16 cellular contexts compared by ENCODE assay signal in genomic region chr7:7766671-7767070, GRCh38. TPM values are rescaled to one million over a fixed set of nuclear protein-coding genes. Genes with fewer than 3 reads are reported as not detected.
DNase-seq lines count a peak whose midpoint lies in the region; ATAC-seq, FAIRE-seq and TF ChIP-seq lines count a peak whose summit lies in the region.
"Had no signal": no experiment of that assay in that cellular context is flagged by ENCODE, and none has a peak within 500 bp of the region (broad histone marks: within the 10 kb centered on the region; RNA-seq: fewer than 3 reads in every experiment).

No MANE protein-coding gene starts in this region.

- H3K27ac ChIP-seq in right cardiac atrium (ENCODE audit: low read length): no peak overlapping the region
- H3K27ac ChIP-seq: A549, BLaER1, KMS-11 had no signal

- intact Hi-C loops in right cardiac atrium (cut with DNase I): no loop called here

- DNase-seq in OCI-M1 (lab: John Stamatoyannopoulos, UW) (peak; percentile 12), cardiac fibroblast (ENCODE audit: low read depth in 2 of 2) (peak; percentile 35 to 49), fibroblast of mammary gland (ENCODE audit: low read depth) (peak; percentile 28), right cardiac atrium (no peak), AG08396 (ENCODE audit: low spot score) (no peak), Ammon's horn (ENCODE audit: low spot score) (no peak)
- no peak for DNase-seq in activated CD4-positive, alpha-beta T cell treated with anti-CD3 and anti-CD28 coated beads, Interleukin-2, amount 50 U/mL, for 48 hours
- DNase-seq: Caco-2; CD8-positive, alpha-beta memory T cell; DMS79; H7 had no signal

- H3K4me1 ChIP-seq in right cardiac atrium (ENCODE audit: control insufficient read depth, insufficient read depth, low read length): no peaks in the 10 kb centered on the region

- no peaks in the 10 kb centered on the region for H3K9me3 ChIP-seq in right cardiac atrium (ENCODE audit: control insufficient read depth, low read length)
- H3K9me3 ChIP-seq: A549, BLaER1, Caco-2 had no signal

- H3K4me3 ChIP-seq in cardiac fibroblast (replicated peaks in 1 of 2; ENCODE audit: low read depth in 2 of 2, low read length in 2 of 2): no peak overlapping the region
- no peak overlapping the region for H3K4me3 ChIP-seq in fibroblast of mammary gland (ENCODE audit: control insufficient read depth, low read depth, low read length)
- no peak overlapping the region for H3K4me3 ChIP-seq in right cardiac atrium (ENCODE audit: low read length)
- H3K4me3 ChIP-seq: A549, BLaER1 had no signal

- no peak for TF ChIP-seq CTCF in cardiac fibroblast (IDR thresholded peaks at IDR 0.05; ENCODE audit: low read depth, low read length)
- no peak for TF ChIP-seq CTCF in fibroblast of mammary gland (conservative IDR thresholded peaks at IDR 0.05; ENCODE audit: control insufficient read depth, insufficient read depth, low read depth, low read length)

- no peak for ATAC-seq in right cardiac atrium
- ATAC-seq: A549 had no signal

- H3K27me3 ChIP-seq in right cardiac atrium (ENCODE audit: control insufficient read depth, insufficient read depth): no peaks in the 10 kb centered on the region
- H3K27me3 ChIP-seq: BLaER1 had no signal

- peak; percentile 91 for FAIRE-seq in G401.6 (lab: Jason Lieb, UNC)
- FAIRE-seq: A549, GM12891 had no signal

RNA-seq across cellular contexts. Expression of gene RPA3, which starts 48.3 kb away (rescaled TPM):
- total RNA-seq in right cardiac atrium: 10 to 100 TPM; 17.6 to 27.4 (median 21.0) TPM
- 25.0 TPM for polyA plus RNA-seq in right cardiac atrium

Comparison
In these comparisons a context has a peak if more than half of its experiments do, and no peak if none do; other contexts are left out.
1. DNase-seq: peak in OCI-M1 (single experiment), cardiac fibroblast (2 of 2) and fibroblast of mammary gland (single experiment); none in right cardiac atrium (0 of 3), activated CD4-positive, alpha-beta T cell treated with anti-CD3 and anti-CD28 coated beads, Interleukin-2, amount 50 U/mL, for 48 hours (0 of 2), AG08396 (single experiment) and Ammon's horn (single experiment).